In the genomic region with DNA sequence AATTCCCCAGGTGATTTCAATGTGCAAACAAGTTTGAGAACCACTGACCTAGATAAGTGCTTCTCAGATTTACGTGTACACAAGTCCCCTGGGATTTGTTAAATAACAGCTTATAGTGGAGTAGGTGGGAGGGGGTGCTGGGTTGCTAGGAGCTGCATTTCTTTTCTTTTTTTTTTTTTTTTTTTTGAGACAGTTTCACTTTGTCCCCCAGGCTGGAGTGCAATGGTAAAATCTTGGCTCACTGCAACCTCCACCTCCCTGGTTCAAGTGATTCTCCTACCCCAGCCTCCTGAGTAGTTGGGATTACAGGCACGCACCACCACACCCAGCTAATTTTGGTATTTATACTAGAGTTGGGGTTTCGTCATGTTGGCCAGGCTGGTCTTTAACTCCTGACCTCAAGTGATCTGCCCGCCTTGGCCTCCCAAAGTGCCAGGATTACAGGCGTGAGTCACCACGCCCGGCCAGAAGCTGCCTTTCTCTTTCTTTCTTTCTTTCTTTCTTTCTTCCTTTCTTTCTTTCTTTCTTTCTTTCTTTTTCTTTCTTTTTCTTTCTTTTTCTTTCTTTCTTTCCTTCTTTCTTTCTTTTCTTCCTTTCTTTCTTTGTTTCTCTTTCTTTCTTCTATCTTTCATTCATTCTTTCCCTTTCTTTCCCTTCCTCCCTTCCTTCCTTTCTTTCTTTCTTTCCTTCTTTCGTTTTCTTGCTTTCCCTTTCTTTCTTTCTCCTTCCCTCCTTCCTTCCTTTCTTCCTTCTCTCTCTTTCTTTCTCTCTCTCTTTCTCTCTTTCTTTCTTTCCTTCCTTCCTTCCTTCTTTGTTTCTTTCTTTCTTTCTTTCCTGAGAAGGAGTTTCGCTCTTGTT, we compare ENCODE assay signal across 1 cellular context.
A peak's percentile ranks its signal among the peaks of the same experiment; 100 is the strongest.
TF ChIP-seq lines count a peak whose summit lies in the region.

No MANE protein-coding gene starts in this region.

TF ChIP-seq in HEK293, 187 proteins besides CTCF, POLR2A, EP300 and RAD21 (continued from another document):
- TF ChIP-seq SETDB1 (IDR thresholded peaks at IDR 0.05; ENCODE audit: insufficient read length, low read length) (peak; percentile 26), GLIS1 (tag by site-specific recombination; IDR thresholded peaks at IDR 0.05) (peak; percentile 35; the same call in 1 of the 2 replicates), PRDM6 (tag by site-specific recombination; IDR thresholded peaks at IDR 0.05) (peak; percentile 81; the same call in 1 of the 2 replicates), WT1 (tag by site-specific recombination; IDR thresholded peaks at IDR 0.05) (peak; percentile 42; the same call in 1 of the 2 replicates), PRDM1 (tag by site-specific recombination; IDR thresholded peaks at IDR 0.05) (peak; percentile 98)
- TF ChIP-seq, protein P1, sequence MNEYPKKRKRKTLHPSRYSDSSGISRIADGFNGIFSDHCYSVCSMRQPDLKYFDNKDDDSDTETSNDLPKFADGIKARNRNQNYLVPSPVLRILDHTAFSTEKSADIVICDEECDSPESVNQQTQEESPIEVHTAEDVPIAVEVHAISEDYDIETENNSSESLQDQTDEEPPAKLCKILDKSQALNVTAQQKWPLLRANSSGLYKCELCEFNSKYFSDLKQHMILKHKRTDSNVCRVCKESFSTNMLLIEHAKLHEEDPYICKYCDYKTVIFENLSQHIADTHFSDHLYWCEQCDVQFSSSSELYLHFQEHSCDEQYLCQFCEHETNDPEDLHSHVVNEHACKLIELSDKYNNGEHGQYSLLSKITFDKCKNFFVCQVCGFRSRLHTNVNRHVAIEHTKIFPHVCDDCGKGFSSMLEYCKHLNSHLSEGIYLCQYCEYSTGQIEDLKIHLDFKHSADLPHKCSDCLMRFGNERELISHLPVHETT (tag by site-specific recombination; IDR thresholded peaks at IDR 0.05), result 0 out of 2 replicates have a peak, but pooled peaks have one; percentile 19
